1 cellular context compared by ENCODE assay signal in genomic region chr10:72272689-72273409, GRCh38.
TF ChIP-seq lines count a peak whose summit lies in the region.

No MANE protein-coding gene starts in this region.

TF ChIP-seq in K562, 482 proteins besides CTCF, POLR2A, EP300 and RAD21 (continued from another document and continues in another):
- TF ChIP-seq PTBP1 (IDR thresholded peaks at IDR 0.05; ENCODE audit: low read depth, low read length) (no peak), ESRRB (CRISPR knock-in tag; IDR thresholded peaks at IDR 0.05; ENCODE audit: borderline replicate concordance) (no peak), TEAD4 (IDR thresholded peaks at IDR 0.05; ENCODE audit: low read length) (peak; percentile 97), TEAD4 (CRISPR knock-in tag; IDR thresholded peaks at IDR 0.05; ENCODE audit: borderline replicate concordance) (peak; percentile 70; the same call in 1 of the 2 replicates), ZC3H11A (IDR thresholded peaks at IDR 0.05; ENCODE audit: low read depth, low read length) (no peak), ETS2 (tag; IDR thresholded peaks at IDR 0.05; ENCODE audit: borderline replicate concordance, poor library complexity, severe bottlenecking) (no peak), ZNF395 (CRISPR knock-in tag; IDR thresholded peaks at IDR 0.05) (no peak), MXD1 (CRISPR knock-in tag; IDR thresholded peaks at IDR 0.05; ENCODE audit: borderline replicate concordance, poor library complexity, severe bottlenecking) (no peak), ZNF12 (CRISPR knock-in tag; IDR thresholded peaks at IDR 0.05) (0 out of 2 replicates have a peak, but pooled peaks have one; percentile 54), ZNF639 (CRISPR knock-in tag; conservative IDR thresholded peaks at IDR 0.05 in 1 of 2, IDR thresholded peaks at IDR 0.05 in 1 of 2) (peak in 1 of 2 experiments; percentile 76; a peak in 1 of 4 replicates), SMC3 (conservative IDR thresholded peaks at IDR 0.05; ENCODE audit: insufficient read depth, low read depth, low read length) (no peak), SRSF9 (IDR thresholded peaks at IDR 0.05; ENCODE audit: borderline replicate concordance, low read depth, low read length) (no peak), POLR2H (tag; IDR thresholded peaks at IDR 0.05; ENCODE audit: low read depth) (no peak), ZNF444 (CRISPR knock-in tag; IDR thresholded peaks at IDR 0.05) (0 out of 2 replicates have a peak, but pooled peaks have one; percentile 5), PML (IDR thresholded peaks at IDR 0.05; ENCODE audit: low read length) (peak; percentile 93), SUPT5H (IDR thresholded peaks at IDR 0.05) (peak; percentile 15; the same call in 1 of the 2 replicates), ZNF324 (CRISPR knock-in tag; IDR thresholded peaks at IDR 0.05) (no peak), STAT5A (IDR thresholded peaks at IDR 0.05; ENCODE audit: borderline replicate concordance, low read length) (peak; percentile 89), ZBTB5 (IDR thresholded peaks at IDR 0.05) (peak; percentile 90), GABPB2 (CRISPR knock-in tag; conservative IDR thresholded peaks at IDR 0.05) (0 out of 2 replicates have a peak, but pooled peaks have one; percentile 7), MGA (IDR thresholded peaks at IDR 0.05) (no peak), ZZZ3 (IDR thresholded peaks at IDR 0.05) (no peak), E4F1 (CRISPR knock-in tag; IDR thresholded peaks at IDR 0.05; ENCODE audit: borderline replicate concordance) (peak; percentile 28; the same call in 1 of the 2 replicates), ZNF274 (IDR thresholded peaks at IDR 0.05; ENCODE audit: borderline replicate concordance, low read depth, low read length) (no peak), ZNF778 (CRISPR knock-in tag; IDR thresholded peaks at IDR 0.05) (no peak), FOS (IDR thresholded peaks at IDR 0.05; ENCODE audit: extremely low read depth, insufficient read length) (no peak), RUNX1 (IDR thresholded peaks at IDR 0.05; ENCODE audit: low read depth) (no peak; the same call in 1 of the 2 replicates)
- TF ChIP-seq, protein P1, sequence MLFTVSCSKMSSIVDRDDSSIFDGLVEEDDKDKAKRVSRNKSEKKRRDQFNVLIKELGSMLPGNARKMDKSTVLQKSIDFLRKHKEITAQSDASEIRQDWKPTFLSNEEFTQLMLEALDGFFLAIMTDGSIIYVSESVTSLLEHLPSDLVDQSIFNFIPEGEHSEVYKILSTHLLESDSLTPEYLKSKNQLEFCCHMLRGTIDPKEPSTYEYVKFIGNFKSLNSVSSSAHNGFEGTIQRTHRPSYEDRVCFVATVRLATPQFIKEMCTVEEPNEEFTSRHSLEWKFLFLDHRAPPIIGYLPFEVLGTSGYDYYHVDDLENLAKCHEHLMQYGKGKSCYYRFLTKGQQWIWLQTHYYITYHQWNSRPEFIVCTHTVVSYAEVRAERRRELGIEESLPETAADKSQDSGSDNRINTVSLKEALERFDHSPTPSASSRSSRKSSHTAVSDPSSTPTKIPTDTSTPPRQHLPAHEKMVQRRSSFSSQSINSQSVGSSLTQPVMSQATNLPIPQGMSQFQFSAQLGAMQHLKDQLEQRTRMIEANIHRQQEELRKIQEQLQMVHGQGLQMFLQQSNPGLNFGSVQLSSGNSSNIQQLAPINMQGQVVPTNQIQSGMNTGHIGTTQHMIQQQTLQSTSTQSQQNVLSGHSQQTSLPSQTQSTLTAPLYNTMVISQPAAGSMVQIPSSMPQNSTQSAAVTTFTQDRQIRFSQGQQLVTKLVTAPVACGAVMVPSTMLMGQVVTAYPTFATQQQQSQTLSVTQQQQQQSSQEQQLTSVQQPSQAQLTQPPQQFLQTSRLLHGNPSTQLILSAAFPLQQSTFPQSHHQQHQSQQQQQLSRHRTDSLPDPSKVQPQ (CRISPR knock-in tag; IDR thresholded peaks at IDR 0.05; ENCODE audit: borderline replicate concordance) = no peak
- TF ChIP-seq, protein P2, sequence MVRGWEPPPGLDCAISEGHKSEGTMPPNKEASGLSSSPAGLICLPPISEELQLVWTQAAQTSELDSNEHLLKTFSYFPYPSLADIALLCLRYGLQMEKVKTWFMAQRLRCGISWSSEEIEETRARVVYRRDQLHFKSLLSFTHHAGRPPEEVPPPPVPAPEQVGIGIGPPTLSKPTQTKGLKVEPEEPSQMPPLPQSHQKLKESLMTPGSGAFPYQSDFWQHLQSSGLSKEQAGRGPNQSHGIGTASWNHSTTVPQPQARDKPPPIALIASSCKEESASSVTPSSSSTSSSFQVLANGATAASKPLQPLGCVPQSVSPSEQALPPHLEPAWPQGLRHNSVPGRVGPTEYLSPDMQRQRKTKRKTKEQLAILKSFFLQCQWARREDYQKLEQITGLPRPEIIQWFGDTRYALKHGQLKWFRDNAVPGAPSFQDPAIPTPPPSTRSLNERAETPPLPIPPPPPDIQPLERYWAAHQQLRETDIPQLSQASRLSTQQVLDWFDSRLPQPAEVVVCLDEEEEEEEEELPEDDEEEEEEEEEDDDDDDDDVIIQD (CRISPR knock-in tag; IDR thresholded peaks at IDR 0.05) = no peak; the same call in 1 of the 2 replicates
